In genomic region chr10:69375307-69376151, GRCh38 we compare ENCODE assay signal across 8 cellular contexts. TPM values are rescaled to one million over a fixed set of nuclear protein-coding genes. Genes with fewer than 3 reads are reported as not detected.
DNase-seq lines count a peak whose midpoint lies in the region; ATAC-seq and TF ChIP-seq lines count a peak whose summit lies in the region.

No MANE protein-coding gene starts in this region.

- TF ChIP-seq CTCF in LNCaP clone FGC (IDR thresholded peaks at IDR 0.05; ENCODE audit: control insufficient read depth, extremely low read depth, insufficient read depth), result no peak
- TF ChIP-seq CTCF in MCF 10A (IDR thresholded peaks at IDR 0.05; ENCODE audit: unreplicated experiment), result no peak

- ATAC-seq in stimulated activated naive CD8-positive, alpha-beta T cell treated with anti-CD3 and anti-CD28 coated beads, Interleukin-15, Interleukin-2, amounts not matched to agents 100 U/mL and 50 U/mL, for 24 hours, result peak; percentile 50
- ATAC-seq in GM21786 (IDR thresholded peaks at IDR 0.05; ENCODE audit: unreplicated experiment) (no peak), HG02623 (IDR thresholded peaks at IDR 0.05; ENCODE audit: unreplicated experiment) (no peak), HG03196 (IDR thresholded peaks at IDR 0.05; ENCODE audit: unreplicated experiment) (no peak)

- peaks cover 45% of the 10 kb centered on the region for H3K4me1 Mint-ChIP-seq in MCF 10A (ENCODE audit: insufficient read depth, unreplicated experiment)

- DNase-seq in LNCaP clone FGC (ENCODE audit: low read depth) (peak; percentile 95), MCF 10A (ENCODE audit: unreplicated experiment) (peak; percentile 92), iris pigment epithelial cell (ENCODE audit: low read depth) (peak; percentile 31), NCI-H128 (lab: John Stamatoyannopoulos, UW; ENCODE audit: unreplicated experiment) (no peak)
- no peak for DNase-seq in stimulated activated naive CD8-positive, alpha-beta T cell treated with anti-CD3 and anti-CD28 coated beads, Interleukin-15, Interleukin-2, amounts not matched to agents 100 U/mL and 50 U/mL, for 24 hours

- POLR2A ChIA-PET in MCF 10A (lab: Yijun Ruan, JAX), result interaction anchor here (0.6 to 4.7 kb wide), 24 partner anchors 10 to 159 kb away, joined by 3 to 84 read pairs (median 5); no protein-coding TSS in a partner anchor

- intact Hi-C loops in MCF 10A (cut with micrococcal nuclease), result loop anchor here (5.0 kb wide), 1 partner anchor 38 kb away; no protein-coding TSS in a partner anchor

- peak overlapping the region; percentile 38 for H3K4me3 Mint-ChIP-seq in MCF 10A (ENCODE audit: unreplicated experiment)

- BruUV-seq in MCF 10A (replicated peaks; lab: Mats Ljungman, UMichigan), result no TSS peak

- CTCF ChIA-PET in MCF 10A (lab: Yijun Ruan, JAX), result interaction anchor here (0.9 to 2.5 kb wide), 13 partner anchors 8 to 137 kb away, joined by 3 to 13 read pairs (median 4); no protein-coding TSS in a partner anchor

- no peaks in the 10 kb centered on the region for H3K9me3 Mint-ChIP-seq in MCF 10A (ENCODE audit: unreplicated experiment)

- H3K27ac Mint-ChIP-seq in MCF 10A (ENCODE audit: low read depth, unreplicated experiment), result peak overlapping the region; percentile 83

- H3K36me3 Mint-ChIP-seq in MCF 10A (ENCODE audit: insufficient read depth, unreplicated experiment), result peaks cover 71% of the 10 kb centered on the region

- no peaks in the 10 kb centered on the region for H3K27me3 Mint-ChIP-seq in MCF 10A (ENCODE audit: insufficient read depth, unreplicated experiment)

- peak overlapping the region; percentile 32 for H3K4me3 ChIP-seq in LNCaP clone FGC (ENCODE audit: low read depth, low read length)

RNA-seq across cellular contexts. Expression of gene TACR2, which starts 41.2 kb away (rescaled TPM):
- not detected in 2 replicates for total RNA-seq in MCF 10A (2022)

Comparison
In these comparisons a context has a peak if more than half of its experiments do, and no peak if none do; other contexts are left out.
1. DNase-seq: peak in LNCaP clone FGC (single experiment), MCF 10A (single experiment) and iris pigment epithelial cell (single experiment); none in stimulated activated naive CD8-positive, alpha-beta T cell treated with anti-CD3 and anti-CD28 coated beads, Interleukin-15, Interleukin-2, amounts not matched to agents 100 U/mL and 50 U/mL, for 24 hours (single experiment) and NCI-H128 (single experiment).